In genomic region chr1:94428441-94428840, GRCh38 we compare ENCODE assay signal across 14 cellular contexts. TPM values are rescaled to one million over a fixed set of nuclear protein-coding genes. Genes with fewer than 3 reads are reported as not detected.
DNase-seq lines count a peak whose midpoint lies in the region; ATAC-seq, FAIRE-seq and TF ChIP-seq lines count a peak whose summit lies in the region.
"Had no signal": no experiment of that assay in that cellular context is flagged by ENCODE, and none has a peak within 500 bp of the region (broad histone marks: within the 10 kb centered on the region; RNA-seq: fewer than 3 reads in every experiment).

No MANE protein-coding gene starts in this region.

- H3K27me3 Mint-ChIP-seq in activated CD4-positive, alpha-beta T cell treated with anti-CD3 and anti-CD28 coated beads for 36 hours: no peaks in the 10 kb centered on the region
- peaks cover 3% of the 10 kb centered on the region for H3K27me3 Mint-ChIP-seq in progenitor cell of endocrine pancreas
- H3K27me3 Mint-ChIP-seq: CD4-positive, alpha-beta T cell; IgD-negative memory B cell had no signal

- H3K36me3 ChIP-seq in hepatocyte (replicated peaks; ENCODE audit: insufficient read depth, low read depth): no peaks in the 10 kb centered on the region

- H3K9me3 Mint-ChIP-seq in activated CD4-positive, alpha-beta T cell treated with anti-CD3 and anti-CD28 coated beads for 36 hours (ENCODE audit: low read depth): no peaks in the 10 kb centered on the region
- H3K9me3 Mint-ChIP-seq in progenitor cell of endocrine pancreas (ENCODE audit: low read depth): peaks cover 13% of the 10 kb centered on the region
- H3K9me3 Mint-ChIP-seq: CD4-positive, alpha-beta T cell had no signal

- peaks cover 17% of the 10 kb centered on the region for H3K36me3 Mint-ChIP-seq in activated CD4-positive, alpha-beta T cell treated with anti-CD3 and anti-CD28 coated beads for 36 hours (ENCODE audit: low read depth)
- H3K36me3 Mint-ChIP-seq in progenitor cell of endocrine pancreas (ENCODE audit: insufficient read depth): peaks cover 21% of the 10 kb centered on the region

- H3K4me3 Mint-ChIP-seq in activated CD4-positive, alpha-beta T cell treated with anti-CD3 and anti-CD28 coated beads for 36 hours: no peak overlapping the region
- H3K4me3 Mint-ChIP-seq in progenitor cell of endocrine pancreas (ENCODE audit: low read depth): no peak overlapping the region
- H3K4me3 Mint-ChIP-seq: CD4-positive, alpha-beta T cell had no signal

- H3K4me3 ChIP-seq in hepatocyte: no peak overlapping the region
- H3K4me3 ChIP-seq: BLaER1 treated with 17β-estradiol and CSF1 and Interleukin-3, amounts not matched to agents 10 nM and 100 nM had no signal

- H2AFZ ChIP-seq in hepatocyte: no peak overlapping the region

- intact Hi-C loops in activated CD4-positive, alpha-beta T cell treated with anti-CD3 and anti-CD28 coated beads for 36 hours (cut with DNase I, micrococcal nuclease): no loop called here

- H3K4me2 ChIP-seq in hepatocyte: peak overlapping the region; percentile 48
- H3K4me2 ChIP-seq: BLaER1 treated with 17β-estradiol and CSF1 and Interleukin-3, amounts not matched to agents 10 nM and 100 nM had no signal

- H4K20me1 ChIP-seq in hepatocyte (ENCODE audit: insufficient read depth, poor library complexity, severe bottlenecking): peaks cover 8% of the 10 kb centered on the region

- no peak for ATAC-seq in activated CD4-positive, alpha-beta T cell treated with anti-CD3 and anti-CD28 coated beads for 36 hours
- ATAC-seq in GM18858 (IDR thresholded peaks at IDR 0.05; ENCODE audit: unreplicated experiment): no peak
- ATAC-seq: HCT116 had no signal

- FAIRE-seq in H54 (lab: Jason Lieb, UNC): no peak

- WGBS in hepatocyte (ENCODE audit: low lambda C conversion rate, missing lambda C conversion rate): 90% methylated on average over 5 of the region's 5 CpGs

- no peaks in the 10 kb centered on the region for H3K9me3 ChIP-seq in hepatocyte (ENCODE audit: low read depth)

- POLR2A ChIA-PET in activated CD4-positive, alpha-beta T cell treated with anti-CD3 and anti-CD28 coated beads for 36 hours (lab: Charles Lee): no interaction called here

- H3K79me2 ChIP-seq in hepatocyte: peaks cover 96% of the 10 kb centered on the region

- H3K27ac Mint-ChIP-seq in activated CD4-positive, alpha-beta T cell treated with anti-CD3 and anti-CD28 coated beads for 36 hours: peak overlapping the region; percentile 7
- peak overlapping the region; percentile 5 for H3K27ac Mint-ChIP-seq in progenitor cell of endocrine pancreas
- H3K27ac Mint-ChIP-seq: CD4-positive, alpha-beta T cell had no signal

- H3K9me2 ChIP-seq in hepatocyte (replicated peaks; ENCODE audit: insufficient read depth): no peaks in the 10 kb centered on the region

- H3K4me1 ChIP-seq in hepatocyte (ENCODE audit: insufficient read depth): peaks cover 11% of the 10 kb centered on the region

- H3K4me1 Mint-ChIP-seq in activated CD4-positive, alpha-beta T cell treated with anti-CD3 and anti-CD28 coated beads for 36 hours: peaks cover 49% of the 10 kb centered on the region
- peaks cover 35% of the 10 kb centered on the region for H3K4me1 Mint-ChIP-seq in progenitor cell of endocrine pancreas (ENCODE audit: low read depth)

- no peak for DNase-seq in activated CD4-positive, alpha-beta T cell treated with anti-CD3 and anti-CD28 coated beads for 36 hours
- no peak for DNase-seq in activated CD4-positive, alpha-beta T cell treated with anti-CD3 and anti-CD28 coated beads for 4 hours
- DNase-seq in hepatocyte (ENCODE audit: low spot score) (no peak), progenitor cell of endocrine pancreas (ENCODE audit: low spot score, unreplicated experiment) (no peak), NCI-H748 treated with DMSO at 0.1 percent for 48 hours (lab: John Stamatoyannopoulos, UW) (no peak), H54 (ENCODE audit: insufficient read length, low spot score) (no peak)
- DNase-seq: 8988T; Calu3; CD4-positive, alpha-beta T cell; DMS 273 treated with DMSO at 0.1 percent for 48 hours had no signal

- H3K27me3 ChIP-seq in hepatocyte: no peaks in the 10 kb centered on the region
- H3K27me3 ChIP-seq: BLaER1 treated with 17β-estradiol and CSF1 and Interleukin-3, amounts not matched to agents 10 nM and 100 nM had no signal

- H3K27ac ChIP-seq in hepatocyte: peak overlapping the region; percentile 51
- H3K27ac ChIP-seq: BLaER1 treated with 17β-estradiol and CSF1 and Interleukin-3, amounts not matched to agents 10 nM and 100 nM had no signal

- TF ChIP-seq CTCF in hepatocyte (IDR thresholded peaks at IDR 0.05; ENCODE audit: poor library complexity) (no peak), progenitor cell of endocrine pancreas (IDR thresholded peaks at IDR 0.05; ENCODE audit: unreplicated experiment) (no peak)

- CTCF ChIA-PET in activated CD4-positive, alpha-beta T cell treated with anti-CD3 and anti-CD28 coated beads for 36 hours (lab: Charles Lee): interaction anchor here (1.7 kb wide), 1 partner anchor 11 kb away, joined by 3 read pairs; no protein-coding TSS in a partner anchor

- no peak for TF ChIP-seq POLR2A in H54 (IDR thresholded peaks at IDR 0.05; ENCODE audit: low read depth, low read length)

RNA-seq across cellular contexts. Expression of gene ABCD3, which starts 10.3 kb away (rescaled TPM):
- 10 to 100 TPM; 46.1 to 67.1 TPM for total RNA-seq in activated CD4-positive, alpha-beta T cell treated with anti-CD3 and anti-CD28 coated beads for 36 hours
- 76.2 and 96.4 TPM in 2 replicates for total RNA-seq in hepatocyte
- polyA plus RNA-seq in hepatocyte: 42.2 and 50.7 TPM in 2 replicates
- total RNA-seq in progenitor cell of endocrine pancreas: 43.2 and 50.2 TPM in 2 replicates
